In the genomic region with DNA sequence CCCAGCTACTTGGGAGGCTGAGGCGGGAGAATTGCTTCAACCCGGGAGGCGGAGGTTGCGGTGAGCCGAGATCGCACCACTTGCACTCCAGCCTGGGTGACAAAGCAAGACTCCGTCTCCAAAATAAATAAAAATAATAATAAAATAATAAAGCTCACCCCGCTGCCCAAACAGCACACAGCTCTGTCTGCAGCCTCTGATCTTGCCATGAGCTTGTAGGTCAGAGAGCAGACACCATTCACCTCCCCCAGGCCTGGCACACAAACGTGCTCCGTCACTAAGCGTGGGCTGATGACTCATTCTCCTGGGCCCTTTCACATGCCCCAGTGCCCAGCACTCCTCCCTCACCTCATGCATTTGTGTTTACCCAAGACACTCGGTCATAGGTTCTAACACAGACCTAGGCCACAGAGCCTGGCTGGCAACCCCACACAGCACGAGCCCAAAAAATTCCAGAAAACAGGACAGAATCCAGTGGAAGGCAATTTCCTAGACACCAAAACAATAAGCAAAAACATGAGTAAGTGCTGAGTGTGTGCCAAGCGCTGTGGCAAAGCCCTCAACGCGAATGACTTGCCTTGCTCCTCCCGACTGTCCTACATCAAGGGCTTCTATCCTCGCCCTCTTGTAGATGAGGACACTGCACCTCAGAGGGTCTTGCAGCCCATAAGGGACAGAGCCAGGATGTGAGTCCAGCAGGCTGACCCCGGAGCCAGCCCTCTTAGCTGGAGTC, we compare ENCODE assay signal across 9 cellular contexts. TPM values are rescaled to one million over a fixed set of nuclear protein-coding genes. Genes with fewer than 3 reads are reported as not detected.
DNase-seq lines count a peak whose midpoint lies in the region; ATAC-seq lines count a peak whose summit lies in the region.
"Had no signal": no experiment of that assay in that cellular context is flagged by ENCODE, and none has a peak within 500 bp of the region (broad histone marks: within the 10 kb centered on the region; RNA-seq: fewer than 3 reads in every experiment).

No MANE protein-coding gene starts in this region.

- peak; percentile 94 for ATAC-seq in left ventricle myocardium superior
- ATAC-seq in GM19023 (IDR thresholded peaks at IDR 0.05; ENCODE audit: unreplicated experiment): no peak

- peak; percentile 74 for DNase-seq in DMS53 (lab: John Stamatoyannopoulos, UW)
- DNase-seq in LHCN-M2 (ENCODE audit: low read depth): peak; percentile 92
- peak; percentile 87 for DNase-seq in amniotic epithelial cell (ENCODE audit: low read depth)
- DNase-seq in left ventricle myocardium superior: peak; percentile 60
- no peak for DNase-seq in HuH-7 (ENCODE audit: low spot score)
- no peak for DNase-seq in NCI-H748 (lab: John Stamatoyannopoulos, UW; ENCODE audit: unreplicated experiment)

- intact Hi-C loops in left ventricle myocardium superior (cut with micrococcal nuclease): no loop called here

- H3K27ac ChIP-seq in skin epidermis: peak overlapping the region in 18 of 21 experiments; percentile 6 to 76 (median 52)
- H3K27ac ChIP-seq: neutrophil had no signal

- no peak overlapping the region for H3K4me3 ChIP-seq in skin epidermis

RNA-seq across cellular contexts. Expression of gene ATP9A, which starts 18.0 kb away (rescaled TPM):
- total RNA-seq in LHCN-M2 (2014; rRNA removed) (1.8 and 2.0 TPM in 2 replicates), left ventricle myocardium superior (21.2 TPM)
- 7.6 TPM for polyA plus RNA-seq in LHCN-M2 (2012)

RNA-seq across cellular contexts. Expression of gene SALL4, which starts 52.1 kb away (rescaled TPM):
- not detected in 2 replicates for total RNA-seq in LHCN-M2 (2014; rRNA removed)
- 0.04 TPM for polyA plus RNA-seq in LHCN-M2 (2012)
- not detected for total RNA-seq in left ventricle myocardium superior

Comparison
In these comparisons a context has a peak if more than half of its experiments do, and no peak if none do; other contexts are left out.
1. DNase-seq: peak in DMS53 (single experiment), LHCN-M2 (single experiment), amniotic epithelial cell (single experiment) and left ventricle myocardium superior (single experiment); none in HuH-7 (single experiment) and NCI-H748 (single experiment).